In genomic region chr1:152110860-152111514, GRCh38 we compare ENCODE assay signal across 8 cellular contexts. TPM values are rescaled to one million over a fixed set of nuclear protein-coding genes. Genes with fewer than 3 reads are reported as not detected.
DNase-seq lines count a peak whose midpoint lies in the region; ATAC-seq, FAIRE-seq and TF ChIP-seq lines count a peak whose summit lies in the region.

No MANE protein-coding gene starts in this region.

- H3K36me3 ChIP-seq in DOHH2 (ENCODE audit: control insufficient read depth, low read length) (no peaks in the 10 kb centered on the region), parathyroid adenoma (ENCODE audit: control insufficient read depth, insufficient read depth, low read length) (no peaks in the 10 kb centered on the region)

- H3K9me3 ChIP-seq in DOHH2 (ENCODE audit: control insufficient read depth, insufficient read depth, low read length) (peaks cover 19% of the 10 kb centered on the region), parathyroid adenoma (ENCODE audit: control insufficient read depth, low read length) (no peaks in the 10 kb centered on the region)

- no peak for FAIRE-seq in GM12892 (lab: Jason Lieb, UNC)

- no peak for TF ChIP-seq CTCF in DOHH2 (IDR thresholded peaks at IDR 0.05; ENCODE audit: low read depth, low read length, poor library complexity, severe bottlenecking)
- no peak for TF ChIP-seq CTCF in parathyroid adenoma (IDR thresholded peaks at IDR 0.05)

- H3K79me2 ChIP-seq in DOHH2 (ENCODE audit: control insufficient read depth, low read length): no peaks in the 10 kb centered on the region
- H3K79me2 ChIP-seq in parathyroid adenoma: no peaks in the 10 kb centered on the region

- H3K4me1 ChIP-seq in DOHH2 (ENCODE audit: control insufficient read depth, low read length): peaks cover 27% of the 10 kb centered on the region
- H3K4me1 ChIP-seq in parathyroid adenoma: no peaks in the 10 kb centered on the region

- no peak overlapping the region for H3K27ac ChIP-seq in DOHH2 (ENCODE audit: low read depth, low read length)
- no peak overlapping the region for H3K27ac ChIP-seq in parathyroid adenoma

- H2AFZ ChIP-seq in parathyroid adenoma: peak overlapping the region; percentile 64

- TF ChIP-seq POLR2A in GM12892 (IDR thresholded peaks at IDR 0.05; ENCODE audit: low read depth, low read length): no peak

- H4K20me1 ChIP-seq in DOHH2 (ENCODE audit: control insufficient read depth, insufficient read depth, low read depth, low read length): no peaks in the 10 kb centered on the region

- H3K4me3 ChIP-seq in DOHH2 (ENCODE audit: low read length) (peak overlapping the region; percentile 76), parathyroid adenoma (ENCODE audit: low read depth, low read length) (peak overlapping the region; percentile 49)

- H3K27me3 ChIP-seq in DOHH2 (ENCODE audit: control insufficient read depth, low read length) (peaks cover 56% of the 10 kb centered on the region), parathyroid adenoma (ENCODE audit: control insufficient read depth, insufficient read depth, low read length) (peaks cover 11% of the 10 kb centered on the region)

- no peak overlapping the region for H3K9ac ChIP-seq in parathyroid adenoma

- ATAC-seq in HG02884 (IDR thresholded peaks at IDR 0.05; ENCODE audit: unreplicated experiment) (no peak), HG03159 (IDR thresholded peaks at IDR 0.05; ENCODE audit: unreplicated experiment) (no peak)

- H3K4me2 ChIP-seq in DOHH2 (ENCODE audit: low read length) (peak overlapping the region; percentile 90), parathyroid adenoma (ENCODE audit: low read length) (peak overlapping the region; percentile 83)

- DNase-seq in Kasumi-1 (lab: John Stamatoyannopoulos, UW) (peak; percentile 69 to 78), foreskin melanocyte (peak; percentile 31), GM12892 (ENCODE audit: insufficient read length) (no peak)
- DNase-seq in activated CD4-positive, CD25-positive, alpha-beta regulatory T cell treated with anti-CD3 and anti-CD28 coated beads, Interleukin-2, amount 50 U/mL, for 72 hours: peak; percentile 40

- H3F3A ChIP-seq in DOHH2 (ENCODE audit: control insufficient read depth, insufficient read depth): peaks cover 7% of the 10 kb centered on the region; the same call in 1 of the 2 replicates

- no peaks in the 10 kb centered on the region for H3K9me2 ChIP-seq in DOHH2 (replicated peaks; ENCODE audit: control insufficient read depth, low read length)

RNA-seq across cellular contexts. Expression of gene TCHH, which starts 4.3 kb away (rescaled TPM):
- 0.06 TPM for polyA plus RNA-seq in GM12892 (2012; ENCODE audit: missing spikeins)

RNA-seq across cellular contexts. Expression of gene TCHHL1, which starts 22.1 kb away (rescaled TPM):
- not detected for polyA plus RNA-seq in GM12892 (2012; ENCODE audit: missing spikeins)

RNA-seq across cellular contexts. Expression of gene RPTN, which starts 48.0 kb away (rescaled TPM):
- not detected for polyA plus RNA-seq in GM12892 (2012; ENCODE audit: missing spikeins)
